In genomic region chr6:7135755-7136154, GRCh38 we compare ENCODE assay signal across 1 cellular context.
TF ChIP-seq lines count a peak whose summit lies in the region.

No MANE protein-coding gene starts in this region.

TF ChIP-seq in WTC11, 78 proteins besides CTCF, POLR2A, EP300 and RAD21 (continued from another document):
- no peak for TF ChIP-seq FOXJ3 (CRISPR knock-in tag; IDR thresholded peaks at IDR 0.05; ENCODE audit: borderline replicate concordance)
- TF ChIP-seq, protein P1, sequence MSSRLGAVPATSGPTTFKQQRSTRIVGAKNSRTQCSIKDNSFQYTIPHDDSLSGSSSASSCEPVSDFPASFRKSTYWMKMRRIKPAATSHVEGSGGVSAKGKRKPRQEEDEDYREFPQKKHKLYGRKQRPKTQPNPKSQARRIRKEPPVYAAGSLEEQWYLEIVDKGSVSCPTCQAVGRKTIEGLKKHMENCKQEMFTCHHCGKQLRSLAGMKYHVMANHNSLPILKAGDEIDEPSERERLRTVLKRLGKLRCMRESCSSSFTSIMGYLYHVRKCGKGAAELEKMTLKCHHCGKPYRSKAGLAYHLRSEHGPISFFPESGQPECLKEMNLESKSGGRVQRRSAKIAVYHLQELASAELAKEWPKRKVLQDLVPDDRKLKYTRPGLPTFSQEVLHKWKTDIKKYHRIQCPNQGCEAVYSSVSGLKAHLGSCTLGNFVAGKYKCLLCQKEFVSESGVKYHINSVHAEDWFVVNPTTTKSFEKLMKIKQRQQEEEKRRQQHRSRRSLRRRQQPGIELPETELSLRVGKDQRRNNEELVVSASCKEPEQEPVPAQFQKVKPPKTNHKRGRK (CRISPR knock-in tag; IDR thresholded peaks at IDR 0.05; ENCODE audit: borderline replicate concordance), result no peak
